Comparison of ENCODE assay signal across 9 cellular contexts in genomic region chr12:15627995-15628945, GRCh38.
A peak's percentile ranks its signal among the peaks of the same experiment; 100 is the strongest.
DNase-seq lines count a peak whose midpoint lies in the region; ATAC-seq and TF ChIP-seq lines count a peak whose summit lies in the region.
"Had no signal": no experiment of that assay in that cellular context is flagged by ENCODE, and none has a peak within 500 bp of the region (broad histone marks: within the 10 kb centered on the region; RNA-seq: fewer than 3 reads in every experiment).

No MANE protein-coding gene starts in this region.

- intact Hi-C loops in colonic mucosa (cut with DNase I): no loop called here
- intact Hi-C loops in thyroid gland (cut with DNase I): no loop called here
- intact Hi-C loops in mucosa of descending colon (cut with DNase I, micrococcal nuclease): no loop called here

- H3K9me3 ChIP-seq in colonic mucosa: no peaks in the 10 kb centered on the region
- no peaks in the 10 kb centered on the region for H3K9me3 ChIP-seq in thyroid gland
- no peaks in the 10 kb centered on the region for H3K9me3 ChIP-seq in mucosa of descending colon

- peak overlapping the region; percentile 19 for H3K27ac ChIP-seq in colonic mucosa
- peak overlapping the region; percentile 64 to 91 (median 86) for H3K27ac ChIP-seq in thyroid gland
- H3K27ac ChIP-seq in substantia nigra (ENCODE audit: low read depth, low read length, poor library complexity, severe bottlenecking): no peak overlapping the region

- TF ChIP-seq POLR2A in thyroid gland (IDR thresholded peaks at IDR 0.05): peak in 1 of 2 donors; percentile 17

- DNase-seq in LHCN-M2 (ENCODE audit: low read depth) (peak; percentile 51), colonic mucosa (no peak), medulla oblongata (ENCODE audit: extremely low spot score) (peak; percentile 37), thyroid gland (peak; percentile 9 to 16), NCI-H82 treated with DMSO at 0.1 percent for 48 hours (lab: John Stamatoyannopoulos, UW; ENCODE audit: unreplicated experiment) (no peak), substantia nigra (lab: John Stamatoyannopoulos, UW) (no peak), mucosa of descending colon (no peak), NCI-H2196 (lab: John Stamatoyannopoulos, UW; ENCODE audit: unreplicated experiment) (no peak)
- DNase-seq: activated T-cell treated with anti-CD3 and anti-CD28 coated beads, Interleukin-2, amount 50 U/mL, for 4 hours had no signal

- WGBS in thyroid gland, 2 donors: 31 to 39% methylated on average over 4 of the region's 4 CpGs

- no peak overlapping the region for H3K9ac ChIP-seq in colonic mucosa (ENCODE audit: low read depth in 2 of 2, low read length in 2 of 2)

- TF ChIP-seq CTCF in colonic mucosa (IDR thresholded peaks at IDR 0.05) (no peak), thyroid gland (IDR thresholded peaks at IDR 0.05) (no peak), mucosa of descending colon (IDR thresholded peaks at IDR 0.05) (no peak)

- H3K4me3 ChIP-seq in colonic mucosa (no peak overlapping the region), thyroid gland (replicated peaks in 1 of 3) (no peak overlapping the region), mucosa of descending colon (no peak overlapping the region)

- H3K4me1 ChIP-seq in colonic mucosa: no peaks in the 10 kb centered on the region
- H3K4me1 ChIP-seq in thyroid gland: peaks cover 12 to 33% of the 10 kb centered on the region in 2 donors
- H3K4me1 ChIP-seq in mucosa of descending colon (ENCODE audit: low read depth): peaks cover 7% of the 10 kb centered on the region

- ATAC-seq in mucosa of descending colon: no peak
- ATAC-seq: activated T-cell treated with anti-CD3 and anti-CD28 coated beads, Interleukin-2, amount 50 U/mL, for 4 hours had no signal

- no peaks in the 10 kb centered on the region for H3K27me3 ChIP-seq in colonic mucosa
- H3K27me3 ChIP-seq in thyroid gland: no peaks in the 10 kb centered on the region

- H3K36me3 ChIP-seq in colonic mucosa (no peaks in the 10 kb centered on the region), thyroid gland (peaks cover 4 to 7% of the 10 kb centered on the region in 2 donors), mucosa of descending colon (ENCODE audit: low read depth) (no peaks in the 10 kb centered on the region)

Comparison
In these comparisons a context has a peak if more than half of its experiments do, and no peak if none do; other contexts are left out.
1. DNase-seq: peak in LHCN-M2 (single experiment), medulla oblongata (single experiment) and thyroid gland (2 of 2); none in colonic mucosa (single experiment), NCI-H82 treated with DMSO at 0.1 percent for 48 hours (single experiment), substantia nigra (0 of 49), mucosa of descending colon (0 of 3) and NCI-H2196 (single experiment).